In genomic region chr3:42052132-42052866, GRCh38 we compare ENCODE assay signal across 9 cellular contexts. TPM values are rescaled to one million over a fixed set of nuclear protein-coding genes. Genes with fewer than 3 reads are reported as not detected.
A peak's percentile ranks its signal among the peaks of the same experiment; 100 is the strongest.
DNase-seq lines count a peak whose midpoint lies in the region; ATAC-seq, FAIRE-seq and TF ChIP-seq lines count a peak whose summit lies in the region.
"Had no signal": no experiment of that assay in that cellular context is flagged by ENCODE, and none has a peak within 500 bp of the region (broad histone marks: within the 10 kb centered on the region; RNA-seq: fewer than 3 reads in every experiment).

No MANE protein-coding gene starts in this region.

- FAIRE-seq in HTR-8/SVneo (lab: Jason Lieb, UNC) = no peak

- H3K4me1 ChIP-seq in mesenchymal stem cell (ENCODE audit: control insufficient read depth, insufficient read depth, low read depth, low read length) = peaks cover 7% of the 10 kb centered on the region

- H4K8ac ChIP-seq in mesenchymal stem cell (ENCODE audit: low read length) = peak overlapping the region; percentile 78

- no peaks in the 10 kb centered on the region for H3K27me3 ChIP-seq in mesenchymal stem cell (ENCODE audit: control insufficient read depth in 1 of 2, insufficient read depth in 1 of 2, low read length in 2 of 2)

- no peak overlapping the region for H2BK5ac ChIP-seq in mesenchymal stem cell (ENCODE audit: low read depth, low read length, poor library complexity, severe bottlenecking)

- WGBS in mesenchymal stem cell = 88% methylated on average over 5 of the region's 5 CpGs

- peak overlapping the region; percentile 2 to 11 for H3K4ac ChIP-seq in mesenchymal stem cell (ENCODE audit: low read depth in 1 of 2, low read length in 2 of 2)

- H2BK12ac ChIP-seq in mesenchymal stem cell (ENCODE audit: low read length in 2 of 2) = peak overlapping the region; percentile 70 to 80

- ATAC-seq in HG02642 (IDR thresholded peaks at IDR 0.05; ENCODE audit: poor library complexity, unreplicated experiment) = peak; percentile 58

- peaks cover 40% of the 10 kb centered on the region for H3K79me1 ChIP-seq in mesenchymal stem cell (replicated peaks; ENCODE audit: low read length, poor library complexity, severe bottlenecking)

- peak overlapping the region; percentile 72 to 73 for H3K18ac ChIP-seq in mesenchymal stem cell (ENCODE audit: low read depth in 1 of 2, low read length in 2 of 2)

- H3K4me3 ChIP-seq in mesenchymal stem cell (ENCODE audit: insufficient read depth in 1 of 2, low read depth in 1 of 2, low read length in 2 of 2) = peak overlapping the region in 1 of 2 experiments; percentile 53

- H3K23ac ChIP-seq in mesenchymal stem cell (ENCODE audit: low read length in 2 of 2) = no peak overlapping the region

- peak; percentile 77 for DNase-seq in AG08395 (ENCODE audit: low spot score)
- DNase-seq in cerebellum (ENCODE audit: low spot score) = peak; percentile 43
- DNase-seq in mesenchymal stem cell = peak; percentile 40
- DNase-seq in HTR-8/SVneo (ENCODE audit: insufficient read length, low spot score) = no peak
- DNase-seq in GM10248 (ENCODE audit: extremely low spot score) = no peak
- no peak for DNase-seq in NCI-H69 (lab: John Stamatoyannopoulos, UW)
- DNase-seq in amniotic stem cell (lab: John Stamatoyannopoulos, UW) = no peak

- peak overlapping the region; percentile 43 for H2AK5ac ChIP-seq in mesenchymal stem cell (ENCODE audit: low read length, severe bottlenecking)

- H3K4me2 ChIP-seq in mesenchymal stem cell (ENCODE audit: low read length, poor library complexity, severe bottlenecking) = no peak overlapping the region

- no peak overlapping the region for H2BK120ac ChIP-seq in mesenchymal stem cell (ENCODE audit: low read depth, low read length)

- no peak overlapping the region for H3K27ac ChIP-seq in mesenchymal stem cell (ENCODE audit: low read length, poor library complexity, severe bottlenecking)
- H3K27ac ChIP-seq: C4-2B had no signal

- no peak for TF ChIP-seq CTCF in GM10248 (IDR thresholded peaks at IDR 0.05; ENCODE audit: control extremely low read depth, extremely low read depth, low read depth, missing control alignments)

- H2BK15ac ChIP-seq in mesenchymal stem cell (ENCODE audit: low read depth, poor library complexity, severe bottlenecking) = peak overlapping the region; percentile 20

- peak overlapping the region; percentile 88 for H3K9ac ChIP-seq in mesenchymal stem cell (ENCODE audit: low read length)

- no peak overlapping the region for H2AFZ ChIP-seq in mesenchymal stem cell (ENCODE audit: low read depth, low read length)

- H3K36me3 ChIP-seq in mesenchymal stem cell (ENCODE audit: control insufficient read depth in 1 of 2, insufficient read depth in 2 of 2, low read depth in 1 of 2, low read length in 2 of 2) = no peaks in the 10 kb centered on the region

- CTCF ChIA-PET in GM10248 (lab: Yijun Ruan, JAX) = interaction anchor here (1.3 to 3.0 kb wide), 7 partner anchors 8 to 50 kb away, joined by 3 to 15 read pairs (median 10); no protein-coding TSS in a partner anchor

- H3K9me3 ChIP-seq in mesenchymal stem cell (ENCODE audit: control insufficient read depth, low read length) = no peaks in the 10 kb centered on the region

- H3K14ac ChIP-seq in mesenchymal stem cell (ENCODE audit: low read length in 2 of 2) = peak overlapping the region in 1 of 2 experiments; percentile 87

- POLR2A ChIA-PET in GM10248 (lab: Yijun Ruan, JAX) = interaction anchor here (1.0 to 1.5 kb wide), 3 partner anchors 26 to 39 kb away, joined by 3 to 4 read pairs (median 4); no protein-coding TSS in a partner anchor

- H4K91ac ChIP-seq in mesenchymal stem cell (ENCODE audit: low read length) = peak overlapping the region; percentile 2

RNA-seq across cellular contexts. Expression of gene TRAK1, which starts 38.9 kb away (rescaled TPM):
- 53.9 TPM for total RNA-seq in cerebellum
- 15.5 TPM for polyA plus RNA-seq in mesenchymal stem cell (2013, experiment 1 of 2)
- polyA plus RNA-seq in mesenchymal stem cell (2013, experiment 2 of 2) = 15.9 TPM

Comparison
In these comparisons a context has a peak if more than half of its experiments do, and no peak if none do; other contexts are left out.
1. DNase-seq: peak in AG08395 (single experiment), cerebellum (single experiment) and mesenchymal stem cell (single experiment); none in HTR-8/SVneo (single experiment), GM10248 (single experiment), NCI-H69 (single experiment) and amniotic stem cell (single experiment).